ENCODE assay signal across 8 cellular contexts in the genomic region with DNA sequence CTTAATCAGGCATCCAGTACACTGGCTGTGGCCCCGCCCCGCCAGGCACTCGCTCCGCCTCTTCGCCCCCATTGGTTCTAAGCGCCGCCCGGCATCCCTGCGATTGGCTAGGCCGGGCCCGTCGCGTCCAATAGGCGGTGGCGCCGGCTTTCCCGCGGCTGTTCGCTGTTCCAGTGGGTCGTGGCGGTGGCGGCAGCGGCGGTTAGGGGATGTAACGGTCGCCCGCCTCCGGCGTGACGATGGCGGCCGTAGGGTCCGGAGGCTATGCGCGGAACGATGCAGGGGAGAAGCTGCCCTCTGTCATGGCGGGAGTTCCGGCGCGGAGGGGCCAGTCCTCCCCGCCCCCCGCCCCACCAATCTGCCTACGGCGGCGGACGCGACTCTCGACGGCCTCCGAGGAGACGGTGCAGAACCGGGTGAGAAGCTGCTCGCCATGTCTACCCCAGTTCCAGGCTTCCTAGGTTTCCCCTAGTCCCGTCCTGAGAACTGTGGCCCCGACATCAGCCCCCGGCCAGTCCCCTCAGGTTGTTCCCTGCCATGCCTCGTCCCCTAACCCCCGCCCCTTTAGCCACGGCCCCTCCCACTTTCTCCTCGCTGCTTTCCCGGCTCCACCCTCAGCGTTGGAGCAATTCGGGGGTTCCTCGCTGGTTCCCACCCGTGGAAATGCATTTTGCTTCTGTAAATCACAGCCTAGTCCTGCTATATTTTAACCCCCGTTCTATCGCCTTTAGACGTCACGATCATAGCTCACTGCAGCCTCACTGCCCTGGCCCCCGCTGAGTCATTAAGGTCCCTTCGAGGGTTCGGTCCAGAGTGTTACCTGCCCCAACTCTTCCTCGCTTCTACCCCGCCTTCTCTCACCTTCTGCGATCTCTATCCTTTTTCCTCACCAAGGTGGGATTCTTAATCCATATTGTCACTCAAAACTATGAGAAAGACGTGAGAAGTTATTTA. TPM values are rescaled to one million over a fixed set of nuclear protein-coding genes. Genes with fewer than 3 reads are reported as not detected.
DNase-seq lines count a peak whose midpoint lies in the region; TF ChIP-seq lines count a peak whose summit lies in the region.

WDR62 (plus strand) TSS at position 165 of the 954 bp plus-strand sequence; CDS start at position 240, 75 bp downstream.

- H3K4me1 ChIP-seq in HAP-1: peaks cover 4% of the 10 kb centered on the region
- no peaks in the 10 kb centered on the region for H3K4me1 ChIP-seq in MM.1S (ENCODE audit: low read length)
- H3K4me1 ChIP-seq in neuronal stem cell (ENCODE audit: control insufficient read depth in 2 of 2, insufficient read depth in 1 of 2, low read depth in 1 of 2, low read length in 2 of 2): peaks cover 8 to 9% of the 10 kb centered on the region in 2 donors
- peaks cover 19% of the 10 kb centered on the region for H3K4me1 ChIP-seq in suprapubic skin

- no peak for TF ChIP-seq POLR2A in suprapubic skin (IDR thresholded peaks at IDR 0.05)

- H2AK5ac ChIP-seq in neuronal stem cell (ENCODE audit: low read depth, low read length): no peak within 1 kb of the TSS

- H3K36me3 ChIP-seq in HAP-1 (replicated peaks) (peaks cover 25% of the 10 kb centered on the region), MM.1S (replicated peaks; ENCODE audit: insufficient read depth, low read length) (peaks cover 4% of the 10 kb centered on the region; the same call in 1 of the 2 replicates), neuronal stem cell (replicated peaks in 1 of 2; ENCODE audit: control insufficient read depth in 2 of 2, insufficient read depth in 2 of 2, low read length in 2 of 2) (peaks cover 10 to 31% of the 10 kb centered on the region in 2 donors), suprapubic skin (no peaks in the 10 kb centered on the region)

- peak within 1 kb of the TSS; percentile 75 for H3K4me2 ChIP-seq in MM.1S (ENCODE audit: low read depth, low read length)
- H3K4me2 ChIP-seq in neuronal stem cell (ENCODE audit: insufficient read depth, low read length, poor library complexity, severe bottlenecking): peak within 1 kb of the TSS; percentile 82

- no peaks in the 10 kb centered on the region for H3K9me2 ChIP-seq in MM.1S (replicated peaks; ENCODE audit: insufficient read depth, low read length)

- H3K18ac ChIP-seq in neuronal stem cell (ENCODE audit: low read length): peak within 1 kb of the TSS; percentile 93

- H3K79me1 ChIP-seq in neuronal stem cell (ENCODE audit: low read depth, low read length): peaks cover 3% of the 10 kb centered on the region

- H3K27me3 ChIP-seq in HAP-1 (ENCODE audit: low read depth) (no peaks in the 10 kb centered on the region), MM.1S (replicated peaks; ENCODE audit: insufficient read depth, low read length) (no peaks in the 10 kb centered on the region), neuronal stem cell (ENCODE audit: control insufficient read depth in 3 of 3, insufficient read depth in 3 of 3, low read depth in 1 of 3, low read length in 3 of 3) (no peaks in the 10 kb centered on the region), suprapubic skin (no peaks in the 10 kb centered on the region)

- H2BK12ac ChIP-seq in neuronal stem cell (ENCODE audit: low read length): no peak within 1 kb of the TSS

- in situ Hi-C loops in HAP-1 (cut with MboI; ENCODE audit: low sequenced_read_pairs): no loop called here

- H2AFZ ChIP-seq in MM.1S (ENCODE audit: low read length) (peak within 1 kb of the TSS; percentile 71), neuronal stem cell (ENCODE audit: low read length) (peak within 1 kb of the TSS; percentile 99)

- H3K4me3 ChIP-seq in HAP-1 (peak within 1 kb of the TSS; percentile 79), MM.1S (ENCODE audit: low read length) (peak within 1 kb of the TSS; percentile 87), fibroblast of the aortic adventitia (ENCODE audit: low read depth, low read length) (peak within 1 kb of the TSS; percentile 72), neuronal stem cell (ENCODE audit: low read length in 2 of 2) (peak within 1 kb of the TSS; percentile 78 to 93), suprapubic skin (peak within 1 kb of the TSS; percentile 76)

- TF ChIP-seq EP300 in suprapubic skin (IDR thresholded peaks at IDR 0.05): no peak

- no peaks in the 10 kb centered on the region for H4K20me1 ChIP-seq in MM.1S (ENCODE audit: insufficient read depth, low read length)

- no peak within 1 kb of the TSS for H4K91ac ChIP-seq in neuronal stem cell (ENCODE audit: low read depth, low read length, poor library complexity)

- TF ChIP-seq CTCF in MM.1S (IDR thresholded peaks at IDR 0.05; ENCODE audit: low read length): no peak
- TF ChIP-seq CTCF in fibroblast of the aortic adventitia (IDR thresholded peaks at IDR 0.05; ENCODE audit: insufficient read depth, low read length): no peak
- TF ChIP-seq CTCF in suprapubic skin (IDR thresholded peaks at IDR 0.05): no peak

- DNase-seq in ELR (ENCODE audit: low read depth) (peak; percentile 93), HAP-1 (ENCODE audit: low spot score in 2 of 2) (peak; percentile 93 to 98), MM.1S (peak; percentile 94), SHP77 (lab: John Stamatoyannopoulos, UW) (peak; percentile 91 to 92), fibroblast of the aortic adventitia (ENCODE audit: low read depth) (no peak), neuronal stem cell (ENCODE audit: low spot score) (peak; percentile 94), suprapubic skin (ENCODE audit: low spot score in 2 of 2) (peak; percentile 96 to 97)
- DNase-seq in activated T-helper 9 cell treated with anti-CD3 and anti-CD28 coated beads, Interleukin-2, amount 50 U/mL, for 16 hours (ENCODE audit: low read depth): peak; percentile 91

- no CpG with 5 or more reads among the region's 76 CpGs for WGBS in neuronal stem cell (ENCODE audit: extremely low coverage in 2 of 2, insufficient read length in 2 of 2, insufficient replicate concordance in 1 of 2), 2 donors
- under 1% methylated on average over 30 of the region's 76 CpGs for WGBS in suprapubic skin

- H3K4ac ChIP-seq in neuronal stem cell (ENCODE audit: low read length): no peak within 1 kb of the TSS

- peak within 1 kb of the TSS; percentile 66 for H3K23ac ChIP-seq in neuronal stem cell (ENCODE audit: low read depth, low read length, poor library complexity)

- no peak within 1 kb of the TSS for H2BK5ac ChIP-seq in neuronal stem cell (ENCODE audit: low read length)

- H3F3A ChIP-seq in MM.1S (ENCODE audit: insufficient read depth, low read length): peaks cover 9% of the 10 kb centered on the region

- H3K27ac ChIP-seq in MM.1S (ENCODE audit: low read length) (peak within 1 kb of the TSS; percentile 81), neuronal stem cell (replicated peaks; ENCODE audit: low read length) (peak within 1 kb of the TSS; percentile 94), suprapubic skin (peak within 1 kb of the TSS; percentile 94)

- peak within 1 kb of the TSS; percentile 76 for H3K9ac ChIP-seq in MM.1S (ENCODE audit: low read length)
- H3K9ac ChIP-seq in neuronal stem cell (ENCODE audit: low read depth, low read length, poor library complexity): peak within 1 kb of the TSS; percentile 94

- peak within 1 kb of the TSS; percentile 65 for H2BK120ac ChIP-seq in neuronal stem cell (ENCODE audit: low read depth, low read length)

- H3K79me2 ChIP-seq in MM.1S (ENCODE audit: low read length): peaks cover 51% of the 10 kb centered on the region

- H2BK15ac ChIP-seq in neuronal stem cell (ENCODE audit: low read length): no peak within 1 kb of the TSS

- H3K9me3 ChIP-seq in HAP-1 (no peaks in the 10 kb centered on the region), MM.1S (replicated peaks; ENCODE audit: insufficient read depth, low read length) (no peaks in the 10 kb centered on the region), neuronal stem cell (replicated peaks in 1 of 2; ENCODE audit: control insufficient read depth in 2 of 2, insufficient read depth in 1 of 2, low read depth in 1 of 2, low read length in 2 of 2) (no peaks in the 10 kb centered on the region), suprapubic skin (no peaks in the 10 kb centered on the region)

- H4K8ac ChIP-seq in neuronal stem cell (ENCODE audit: low read depth, low read length): no peak within 1 kb of the TSS

- H3K14ac ChIP-seq in neuronal stem cell (ENCODE audit: low read length): no peak within 1 kb of the TSS

RNA-seq across cellular contexts. Expression of gene WDR62, which starts in this region (rescaled TPM):
- total RNA-seq in fibroblast of the aortic adventitia (ENCODE audit: low replicate concordance) (0.25 and 10.1 TPM in 2 replicates), suprapubic skin (1 to 10 TPM; 1.4 to 3.7 (median 1.8) TPM)
- polyA plus RNA-seq in neuronal stem cell (2013, experiment 1 of 2): 14.6 TPM
- polyA plus RNA-seq in neuronal stem cell (2013, experiment 2 of 2): 14.1 TPM
